ENCODE assay signal across 8 cellular contexts in genomic region chr19:38264486-38265212, GRCh38.
A peak's percentile ranks its signal among the peaks of the same experiment; 100 is the strongest.
DNase-seq lines count a peak whose midpoint lies in the region; ATAC-seq, FAIRE-seq and TF ChIP-seq lines count a peak whose summit lies in the region.

TSS of gene SPINT2 (plus strand) at chr19:38264573. CDS start at chr19:38264893, 320 bp downstream.

- H4K20me1 ChIP-seq in OCI-LY3 (ENCODE audit: insufficient read depth, low read length): no peaks in the 10 kb centered on the region

- H3K79me2 ChIP-seq in OCI-LY3 (ENCODE audit: low read length): no peaks in the 10 kb centered on the region; the same call in 1 of the 2 replicates

- H3K4me3 ChIP-seq in AG10803 (ENCODE audit: low read length): peak within 1 kb of the TSS; percentile 47
- H3K4me3 ChIP-seq in OCI-LY3 (ENCODE audit: low read length): peak within 1 kb of the TSS; percentile 83
- peak within 1 kb of the TSS; percentile 47 for H3K4me3 ChIP-seq in astrocyte of the cerebellum (ENCODE audit: low read depth, low read length)
- peak within 1 kb of the TSS; percentile 90 for H3K4me3 ChIP-seq in iPS-11a (ENCODE audit: low read depth, low read length)
- H3K4me3 ChIP-seq in skin epidermis: peak within 1 kb of the TSS; percentile 50 to 75 (median 64)

- H3K27me3 ChIP-seq in OCI-LY3 (ENCODE audit: low read depth, low read length): no peaks in the 10 kb centered on the region

- in situ Hi-C loops in astrocyte of the cerebellum (cut with HindIII; ENCODE audit: low sequenced_read_pairs): no loop called here

- peaks cover 23% of the 10 kb centered on the region for H3K4me1 ChIP-seq in OCI-LY3 (ENCODE audit: low read length)

- no peak for FAIRE-seq in RCC 7860 (lab: Jason Lieb, UNC)

- TF ChIP-seq CTCF in AG10803 (conservative IDR thresholded peaks at IDR 0.05; ENCODE audit: low read length) (no peak), OCI-LY3 (IDR thresholded peaks at IDR 0.05; ENCODE audit: low read depth, low read length) (no peak), astrocyte of the cerebellum (IDR thresholded peaks at IDR 0.05; ENCODE audit: low read depth, low read length, missing control alignments) (no peak)

- peak within 1 kb of the TSS; percentile 76 for H3K9ac ChIP-seq in OCI-LY3 (ENCODE audit: low read length)

- DNase-seq in AG10803 (ENCODE audit: low read depth) (no peak), astrocyte of the cerebellum (ENCODE audit: low read depth) (no peak), NK-92 (lab: John Stamatoyannopoulos, UW; ENCODE audit: unreplicated experiment) (no peak), RCC 7860 (ENCODE audit: low spot score) (no peak)

- no peaks in the 10 kb centered on the region for H3K9me3 ChIP-seq in OCI-LY3 (ENCODE audit: insufficient read depth, low read length)

- peak within 1 kb of the TSS; percentile 68 for H3K27ac ChIP-seq in OCI-LY3 (ENCODE audit: low read length)
- peak within 1 kb of the TSS; percentile 66 to 96 (median 86) for H3K27ac ChIP-seq in skin epidermis

- H3K4me2 ChIP-seq in OCI-LY3 (ENCODE audit: low read length): peak within 1 kb of the TSS; percentile 94

- peak within 1 kb of the TSS; percentile 90 for H2AFZ ChIP-seq in OCI-LY3 (ENCODE audit: low read depth, low read length)

- ATAC-seq in GM21528 (IDR thresholded peaks at IDR 0.05; ENCODE audit: low FRiP score, unreplicated experiment): peak; percentile 32

- no peaks in the 10 kb centered on the region for H3K36me3 ChIP-seq in OCI-LY3 (replicated peaks; ENCODE audit: low read depth, low read length)
